Comparison of ENCODE assay signal across 16 cellular contexts in the genomic region with DNA sequence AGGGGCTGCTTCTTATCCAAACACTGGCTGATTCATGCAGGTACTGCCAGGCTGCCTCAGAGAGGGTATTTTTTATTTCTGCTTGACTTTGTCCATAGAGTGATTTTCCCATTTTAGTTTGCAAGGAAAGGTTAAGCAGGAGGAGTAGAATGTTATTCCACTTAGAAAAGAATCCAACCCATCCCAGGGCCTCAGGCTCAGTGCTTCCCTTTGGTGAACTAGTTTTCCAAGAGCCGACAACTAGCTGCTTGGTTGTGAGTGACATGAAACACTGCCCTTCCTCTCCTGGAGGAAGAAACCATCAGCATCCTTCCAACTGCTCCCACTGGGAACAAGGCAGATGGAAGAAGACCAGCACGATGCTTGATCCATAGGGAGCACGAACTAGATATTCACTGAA. TPM values are rescaled to one million over a fixed set of nuclear protein-coding genes. Genes with fewer than 3 reads are reported as not detected.
DNase-seq lines count a peak whose midpoint lies in the region; ATAC-seq and TF ChIP-seq lines count a peak whose summit lies in the region.
"Had no signal": no experiment of that assay in that cellular context is flagged by ENCODE, and none has a peak within 500 bp of the region (broad histone marks: within the 10 kb centered on the region; RNA-seq: fewer than 3 reads in every experiment).

No MANE protein-coding gene starts in this region.

- H3K79me2 ChIP-seq in OCI-LY7 (ENCODE audit: insufficient read depth, low read depth, low read length): no peaks in the 10 kb centered on the region

- no peaks in the 10 kb centered on the region for H4K20me1 ChIP-seq in OCI-LY7 (ENCODE audit: insufficient read depth, low read length)

- H3K9me3 Mint-ChIP-seq in CD8-positive, alpha-beta T cell: no peaks in the 10 kb centered on the region
- H3K9me3 Mint-ChIP-seq in T-cell (no peaks in the 10 kb centered on the region), mesothelial cell of epicardium (peaks cover 3% of the 10 kb centered on the region)

- no peak overlapping the region for H3K4me3 Mint-ChIP-seq in CD8-positive, alpha-beta T cell
- no peak overlapping the region for H3K4me3 Mint-ChIP-seq in T-cell
- H3K4me3 Mint-ChIP-seq in mesothelial cell of epicardium: no peak overlapping the region

- CTCF ChIA-PET in CD8-positive, alpha-beta T cell (lab: Charles Lee): interaction anchor here (0.9 to 1.5 kb wide), 2 partner anchors 27 to 106 kb away, joined by 3 read pairs; no protein-coding TSS in a partner anchor
- CTCF ChIA-PET in T-cell (lab: Charles Lee): no interaction called here
- CTCF ChIA-PET in OCI-LY7 (lab: Charles Lee; ENCODE audit: unreplicated experiment): no interaction called here

- POLR2A ChIA-PET in CD8-positive, alpha-beta T cell (lab: Charles Lee): interaction anchor here (0.7 kb wide), 1 partner anchor 108 kb away, joined by 4 read pairs; no protein-coding TSS in a partner anchor
- POLR2A ChIA-PET in T-cell (lab: Charles Lee): interaction anchor here (0.7 kb wide), 2 partner anchors 10 to 23 kb away, joined by 3 to 6 read pairs; no protein-coding TSS in a partner anchor
- POLR2A ChIA-PET in OCI-LY7 (lab: Charles Lee): no interaction called here

- no peaks in the 10 kb centered on the region for H3K27me3 ChIP-seq in CD8-positive, alpha-beta T cell (ENCODE audit: insufficient read depth, low read length)
- no peaks in the 10 kb centered on the region for H3K27me3 ChIP-seq in subcutaneous abdominal adipose tissue (ENCODE audit: control insufficient read depth in 5 of 5, insufficient read depth in 4 of 5, low read length in 5 of 5)
- H3K27me3 ChIP-seq: Peyer's patch had no signal

- intact Hi-C loops in CD8-positive, alpha-beta T cell (cut with DNase I, micrococcal nuclease): loop anchor here in 1 of 2 experiments (5.0 kb wide), 1 partner anchor 39 kb away; no protein-coding TSS in a partner anchor
- intact Hi-C loops in OCI-LY7 (cut with micrococcal nuclease; ENCODE audit: unreplicated experiment): no loop called here

- H3K4me1 Mint-ChIP-seq in CD8-positive, alpha-beta T cell (ENCODE audit: low read depth): peaks cover 59% of the 10 kb centered on the region
- H3K4me1 Mint-ChIP-seq in T-cell (peaks cover 71 to 91% (median 75%) of the 10 kb centered on the region in 3 donors), mesothelial cell of epicardium (peaks cover 49% of the 10 kb centered on the region)

- H3K36me3 Mint-ChIP-seq in CD8-positive, alpha-beta T cell: peaks cover 28% of the 10 kb centered on the region
- peaks cover 63% of the 10 kb centered on the region for H3K36me3 Mint-ChIP-seq in T-cell
- H3K36me3 Mint-ChIP-seq in mesothelial cell of epicardium: no peaks in the 10 kb centered on the region

- DNase-seq in CD8-positive, alpha-beta T cell: no peak
- DNase-seq in T-cell (no peak), mesothelial cell of epicardium (ENCODE audit: low spot score in 2 of 2, unreplicated experiment in 2 of 2) (no peak), KG1 (lab: John Stamatoyannopoulos, UW) (no peak), superior temporal gyrus (ENCODE audit: extremely low spot score) (no peak), OCI-LY7 (ENCODE audit: low spot score) (no peak)
- DNase-seq: activated CD4-positive, alpha-beta T cell treated with anti-CD3 and anti-CD28 coated beads for 1 hour; activated gamma-delta T cell treated with Interleukin-2 at 50 U/mL for 16 hours; Kasumi-1; naive thymus-derived CD4-positive, alpha-beta T cell; NCI-H1105; NCI-H2171; Peyer's patch had no signal

- peak overlapping the region in 1 of 5 donors; percentile 36 for H3K9ac ChIP-seq in subcutaneous abdominal adipose tissue (ENCODE audit: low read length in 5 of 5)

- BruUV-seq in OCI-LY7 (replicated peaks; lab: Mats Ljungman, UMichigan): no TSS peak

- TF ChIP-seq CTCF in CD8-positive, alpha-beta T cell (IDR thresholded peaks at IDR 0.05): no peak
- TF ChIP-seq CTCF in mesothelial cell of epicardium (IDR thresholded peaks at IDR 0.05; ENCODE audit: unreplicated experiment): no peak
- no peak for TF ChIP-seq CTCF in OCI-LY7 (conservative IDR thresholded peaks at IDR 0.05; ENCODE audit: low read length)

- no peak overlapping the region for H3K27ac ChIP-seq in CD8-positive, alpha-beta T cell (ENCODE audit: low read depth, low read length)
- H3K27ac ChIP-seq in subcutaneous abdominal adipose tissue (ENCODE audit: low read depth, low read length) (peak overlapping the region; percentile 92), OCI-LY7 (ENCODE audit: low read depth, low read length, poor library complexity, severe bottlenecking) (no peak overlapping the region)
- H3K27ac ChIP-seq: Peyer's patch had no signal

- no peak overlapping the region for H2AFZ ChIP-seq in OCI-LY7 (ENCODE audit: low read length)

- H3K4me2 ChIP-seq in OCI-LY7 (ENCODE audit: low read length): no peak overlapping the region

- H3K4me1 ChIP-seq in CD8-positive, alpha-beta T cell (ENCODE audit: insufficient read depth, low read length): peaks cover 23% of the 10 kb centered on the region
- H3K4me1 ChIP-seq in subcutaneous abdominal adipose tissue (ENCODE audit: control insufficient read depth in 5 of 5, insufficient read depth in 5 of 5, low read length in 5 of 5): peaks cover 5 to 53% (median 42%) of the 10 kb centered on the region in 5 donors
- no peaks in the 10 kb centered on the region for H3K4me1 ChIP-seq in OCI-LY7 (ENCODE audit: insufficient read depth, low read length, poor library complexity, severe bottlenecking)

- H3K27me3 Mint-ChIP-seq in CD8-positive, alpha-beta T cell (ENCODE audit: low read depth): no peaks in the 10 kb centered on the region
- H3K27me3 Mint-ChIP-seq in T-cell (no peaks in the 10 kb centered on the region), mesothelial cell of epicardium (ENCODE audit: low read depth) (no peaks in the 10 kb centered on the region)
- H3K27me3 Mint-ChIP-seq: naive thymus-derived CD4-positive, alpha-beta T cell had no signal

- no peaks in the 10 kb centered on the region for H3K36me3 ChIP-seq in CD8-positive, alpha-beta T cell (ENCODE audit: insufficient read depth, low read length)
- H3K36me3 ChIP-seq in subcutaneous abdominal adipose tissue (ENCODE audit: control insufficient read depth in 5 of 5, insufficient read depth in 5 of 5, low read length in 5 of 5) (peaks cover 0 to 2% (median 0%) of the 10 kb centered on the region in 5 donors), OCI-LY7 (ENCODE audit: insufficient read depth, low read length) (no peaks in the 10 kb centered on the region)
- H3K36me3 ChIP-seq: Peyer's patch had no signal

- no peaks in the 10 kb centered on the region for H3K9me2 ChIP-seq in OCI-LY7 (ENCODE audit: insufficient read depth, low read length)

- no peaks in the 10 kb centered on the region for H3K9me3 ChIP-seq in CD8-positive, alpha-beta T cell (ENCODE audit: low read length)
- H3K9me3 ChIP-seq in subcutaneous abdominal adipose tissue (ENCODE audit: control insufficient read depth in 5 of 5, low read length in 5 of 5): peaks cover 0 to 2% (median 0%) of the 10 kb centered on the region in 5 donors
- no peaks in the 10 kb centered on the region for H3K9me3 ChIP-seq in OCI-LY7 (ENCODE audit: low read length)
- H3K9me3 ChIP-seq: Peyer's patch had no signal

- H3K27ac Mint-ChIP-seq in CD8-positive, alpha-beta T cell: peak overlapping the region; percentile 1
- peak overlapping the region; percentile 10 to 65 for H3K27ac Mint-ChIP-seq in T-cell
- H3K27ac Mint-ChIP-seq in mesothelial cell of epicardium: peak overlapping the region; percentile 51

- ATAC-seq in CD8-positive, alpha-beta T cell: no peak
- ATAC-seq in T-cell (replicated peaks in 1 of 4) (no peak), GM18511 (IDR thresholded peaks at IDR 0.05; ENCODE audit: unreplicated experiment) (no peak)
- ATAC-seq: naive thymus-derived CD4-positive, alpha-beta T cell had no signal

- no peak overlapping the region for H3K4me3 ChIP-seq in CD8-positive, alpha-beta T cell (ENCODE audit: low read depth, low read length)
- H3K4me3 ChIP-seq in subcutaneous abdominal adipose tissue (ENCODE audit: low read depth in 1 of 5, low read length in 5 of 5) (no peak overlapping the region), OCI-LY7 (ENCODE audit: low read depth, low read length, poor library complexity, severe bottlenecking) (no peak overlapping the region)
- H3K4me3 ChIP-seq: lung, Peyer's patch had no signal

RNA-seq across cellular contexts. Expression of gene BCL2, which starts 58.5 kb away (rescaled TPM):
- total RNA-seq in CD8-positive, alpha-beta T cell: 10 to 100 TPM; 39.5 to 40.5 TPM
- total RNA-seq in T-cell (100 to 1,000 TPM; 113 to 201 (median 123) TPM), mesothelial cell of epicardium (8.4 to 9.3 TPM (median 8.5 TPM) in 3 replicates), OCI-LY7 (2022) (2.5 and 3.0 TPM in 2 replicates)
- total RNA-seq in OCI-LY7 (2014; rRNA removed; shearing (Covaris generic)): 1.4 and 1.9 TPM in 2 replicates

Comparison
In these comparisons a context has a peak if more than half of its experiments do, and no peak if none do; other contexts are left out.
1. H3K27ac Mint-ChIP-seq: peak in every context shown above with its lines; median percentile 51 in mesothelial cell of epicardium; 38 in T-cell; 1 in CD8-positive, alpha-beta T cell.